25 cellular contexts compared by ENCODE assay signal in genomic region chr9:121754655-121755436, GRCh38.
A peak's percentile ranks its signal among the peaks of the same experiment; 100 is the strongest.
DNase-seq lines count a peak whose midpoint lies in the region; ATAC-seq, FAIRE-seq and TF ChIP-seq lines count a peak whose summit lies in the region.
"Had no signal": no experiment of that assay in that cellular context is flagged by ENCODE, and none has a peak within 500 bp of the region (broad histone marks: within the 10 kb centered on the region; RNA-seq: fewer than 3 reads in every experiment).

No MANE protein-coding gene starts in this region.

- H3K27ac Mint-ChIP-seq in astrocyte (ENCODE audit: unreplicated experiment) (peak overlapping the region; percentile 58), chondrocyte (ENCODE audit: unreplicated experiment) (no peak overlapping the region)
- H3K27ac Mint-ChIP-seq: activated CD4-positive, alpha-beta T cell treated with anti-CD3 and anti-CD28 coated beads, Interleukin-2, amount 10 ng/mL, durations not matched to agents 7 days and 5 days; activated naive CD8-positive, alpha-beta T cell treated with anti-CD3 and anti-CD28 coated beads for 36 hours; activated T-helper 2 cell treated with anti-CD3 and anti-CD28 coated beads, Interferon-gamma antibody, Interleukin-2, Interleukin-4, amounts not matched to agents 10 μg/mL and 5 μg/mL and 100 μg/mL, durations not matched to agents 14 hours and 24 hours and 36 hours; HFFc6; IgD-negative memory B cell; stimulated activated naive CD8-positive, alpha-beta T cell treated with anti-CD3 and anti-CD28 coated beads, Interleukin-15, Interleukin-2, amounts not matched to agents 100 ng/mL and 50 ng/mL, for 24 hours; T-helper 17 cell had no signal

- no peak overlapping the region for H3K4me3 Mint-ChIP-seq in astrocyte (ENCODE audit: unreplicated experiment)
- no peak overlapping the region for H3K4me3 Mint-ChIP-seq in chondrocyte (ENCODE audit: unreplicated experiment)
- H3K4me3 Mint-ChIP-seq: activated CD4-positive, alpha-beta T cell treated with anti-CD3 and anti-CD28 coated beads, Interleukin-2, amount 10 ng/mL, durations not matched to agents 7 days and 5 days; activated naive CD8-positive, alpha-beta T cell treated with anti-CD3 and anti-CD28 coated beads for 36 hours; HFFc6; IgD-negative memory B cell; stimulated activated naive CD8-positive, alpha-beta T cell treated with anti-CD3 and anti-CD28 coated beads, Interleukin-15, Interleukin-2, amounts not matched to agents 100 ng/mL and 50 ng/mL, for 24 hours; T-helper 17 cell had no signal

- no peak for TF ChIP-seq POLR2A in gastroesophageal sphincter (IDR thresholded peaks at IDR 0.05)

- H3K9me2 ChIP-seq in OCI-LY7 (ENCODE audit: insufficient read depth, low read length) = no peaks in the 10 kb centered on the region

- peaks cover 0 to 21% of the 10 kb centered on the region in 2 experiments; a peak in 1 of 3 replicates for H3K36me3 ChIP-seq in HEK293 (ENCODE audit: control insufficient read depth in 2 of 2, insufficient read depth in 1 of 2, low read length in 2 of 2)
- H3K36me3 ChIP-seq in astrocyte (ENCODE audit: insufficient read depth, low read length) = peaks cover 2% of the 10 kb centered on the region
- peaks cover 0 to 34% of the 10 kb centered on the region in 2 donors for H3K36me3 ChIP-seq in gastroesophageal sphincter
- H3K36me3 ChIP-seq in OCI-LY7 (ENCODE audit: insufficient read depth, low read length) = no peaks in the 10 kb centered on the region
- H3K36me3 ChIP-seq: colonic mucosa had no signal

- peaks cover 10% of the 10 kb centered on the region for H3K4me1 Mint-ChIP-seq in astrocyte (ENCODE audit: low read depth, unreplicated experiment)
- peaks cover 22% of the 10 kb centered on the region for H3K4me1 Mint-ChIP-seq in chondrocyte (ENCODE audit: low read depth)
- H3K4me1 Mint-ChIP-seq: activated CD4-positive, alpha-beta T cell treated with anti-CD3 and anti-CD28 coated beads, Interleukin-2, amount 10 ng/mL, durations not matched to agents 7 days and 5 days; activated naive CD8-positive, alpha-beta T cell treated with anti-CD3 and anti-CD28 coated beads for 36 hours; IgD-negative memory B cell; T-helper 17 cell had no signal

- TF ChIP-seq CTCF in HEK293 (tag by site-specific recombination; IDR thresholded peaks at IDR 0.05) (no peak), astrocyte (IDR thresholded peaks at IDR 0.05; ENCODE audit: insufficient read depth, low read depth, low read length) (no peak), gastroesophageal sphincter (IDR thresholded peaks at IDR 0.05) (no peak), chondrocyte (IDR thresholded peaks at IDR 0.05) (no peak), OCI-LY7 (conservative IDR thresholded peaks at IDR 0.05; ENCODE audit: low read length) (no peak)

- intact Hi-C loops in OCI-LY7 (cut with micrococcal nuclease; ENCODE audit: unreplicated experiment) = no loop called here

- ATAC-seq in gastroesophageal sphincter = no peak
- ATAC-seq: Panc1, T-helper 17 cell had no signal

- no peak overlapping the region for H2AFZ ChIP-seq in astrocyte (ENCODE audit: low read depth, low read length)
- H2AFZ ChIP-seq in OCI-LY7 (ENCODE audit: low read length) = no peak overlapping the region
- H2AFZ ChIP-seq: hepatocyte had no signal

- CTCF ChIA-PET in HEK293 (lab: Yijun Ruan, JAX) = interaction anchor here (1.1 kb wide), 1 partner anchor 11 kb away, joined by 3 read pairs; no protein-coding TSS in a partner anchor
- CTCF ChIA-PET in OCI-LY7 (lab: Charles Lee; ENCODE audit: unreplicated experiment) = no interaction called here

- TF ChIP-seq EP300 in gastroesophageal sphincter (IDR thresholded peaks at IDR 0.05) = no peak

- peaks cover 92% of the 10 kb centered on the region for H4K20me1 ChIP-seq in astrocyte (ENCODE audit: insufficient read depth, low read length)
- no peaks in the 10 kb centered on the region for H4K20me1 ChIP-seq in OCI-LY7 (ENCODE audit: insufficient read depth, low read length)

- H3K36me3 Mint-ChIP-seq in astrocyte (ENCODE audit: low read depth, unreplicated experiment) (peaks cover 12% of the 10 kb centered on the region), chondrocyte (ENCODE audit: low read depth) (peaks cover 15% of the 10 kb centered on the region)
- H3K36me3 Mint-ChIP-seq: activated naive CD8-positive, alpha-beta T cell treated with anti-CD3 and anti-CD28 coated beads for 36 hours; IgD-negative memory B cell had no signal

- H3K27me3 ChIP-seq in astrocyte (ENCODE audit: insufficient read depth, low read length) (no peaks in the 10 kb centered on the region), gastroesophageal sphincter (no peaks in the 10 kb centered on the region)
- H3K27me3 ChIP-seq: colonic mucosa, hepatocyte had no signal

- H3K9me3 ChIP-seq in HEK293 (ENCODE audit: control insufficient read depth, insufficient read depth, low read depth, low read length) (no peaks in the 10 kb centered on the region), astrocyte (ENCODE audit: insufficient read depth, low read depth, low read length) (no peaks in the 10 kb centered on the region), gastroesophageal sphincter (no peaks in the 10 kb centered on the region), OCI-LY7 (ENCODE audit: low read length) (no peaks in the 10 kb centered on the region)
- H3K9me3 ChIP-seq: colonic mucosa had no signal

- H3K4me1 ChIP-seq in HEK293 (ENCODE audit: control insufficient read depth, insufficient read depth, low read length) = no peaks in the 10 kb centered on the region
- peaks cover 3% of the 10 kb centered on the region for H3K4me1 ChIP-seq in astrocyte (ENCODE audit: insufficient read depth, low read length)
- peaks cover 2 to 78% (median 68%) of the 10 kb centered on the region in 3 donors for H3K4me1 ChIP-seq in gastroesophageal sphincter
- no peaks in the 10 kb centered on the region for H3K4me1 ChIP-seq in OCI-LY7 (ENCODE audit: insufficient read depth, low read length, poor library complexity, severe bottlenecking)
- H3K4me1 ChIP-seq: colonic mucosa had no signal

- H3K79me2 ChIP-seq in astrocyte (ENCODE audit: insufficient read depth, low read length) (peaks cover 63% of the 10 kb centered on the region), OCI-LY7 (ENCODE audit: insufficient read depth, low read depth, low read length) (no peaks in the 10 kb centered on the region)

- WGBS in gastroesophageal sphincter (ENCODE audit: low coverage in 1 of 2), 2 donors = 79 to 100% methylated on average over 2 to 3 of the region's 15 CpGs

- POLR2A ChIA-PET in HEK293 (lab: Yijun Ruan, JAX) = no interaction called here
- POLR2A ChIA-PET in OCI-LY7 (lab: Charles Lee) = interaction anchor here (0.8 kb wide), 1 partner anchor 22 kb away, joined by 3 read pairs; no protein-coding TSS in a partner anchor

- no peak for DNase-seq in astrocyte (ENCODE audit: low read depth)
- DNase-seq in chondrocyte (ENCODE audit: low spot score) = no peak
- DNase-seq in OCI-LY7 (ENCODE audit: low spot score) = no peak
- no peak for DNase-seq in medulla oblongata (ENCODE audit: extremely low spot score)
- no peak for DNase-seq in NCI-H510A treated with DMSO at 0.1 percent for 48 hours (lab: John Stamatoyannopoulos, UW)
- DNase-seq: ACHN; activated CD4-positive, alpha-beta T cell treated with anti-CD3 and anti-CD28 coated beads, Interleukin-2, amount 10 ng/mL, durations not matched to agents 7 days and 5 days; activated naive CD8-positive, alpha-beta T cell treated with anti-CD3 and anti-CD28 coated beads for 36 hours; Calu3; colonic mucosa; HFFc6; NCI-H1417 treated with DMSO at 0.1 percent for 48 hours; NCI-H510A; stimulated activated CD4-positive, alpha-beta T cell treated with anti-CD3 and anti-CD28 coated beads, Interleukin-12 subunit alpha, Interleukin-12 subunit beta, amount 100 ng/mL, for 4 hours; T-helper 17 cell had no signal

- H3K4me2 ChIP-seq in astrocyte (ENCODE audit: low read length) = no peak overlapping the region
- no peak overlapping the region for H3K4me2 ChIP-seq in OCI-LY7 (ENCODE audit: low read length)
- H3K4me2 ChIP-seq: hepatocyte had no signal

- no peaks in the 10 kb centered on the region for H3K9me3 Mint-ChIP-seq in astrocyte (ENCODE audit: unreplicated experiment)
- no peaks in the 10 kb centered on the region for H3K9me3 Mint-ChIP-seq in chondrocyte (ENCODE audit: low read depth)
- H3K9me3 Mint-ChIP-seq: activated CD4-positive, alpha-beta T cell treated with anti-CD3 and anti-CD28 coated beads, Interleukin-2, amount 10 ng/mL, durations not matched to agents 7 days and 5 days; activated naive CD8-positive, alpha-beta T cell treated with anti-CD3 and anti-CD28 coated beads for 36 hours; activated T-helper 2 cell treated with anti-CD3 and anti-CD28 coated beads, Interferon-gamma antibody, Interleukin-2, Interleukin-4, amounts not matched to agents 10 μg/mL and 5 μg/mL and 100 μg/mL, durations not matched to agents 14 hours and 24 hours and 36 hours; HFFc6; IgD-negative memory B cell; stimulated activated naive CD8-positive, alpha-beta T cell treated with anti-CD3 and anti-CD28 coated beads, Interleukin-15, Interleukin-2, amounts not matched to agents 100 ng/mL and 50 ng/mL, for 24 hours had no signal

- H3K27me3 Mint-ChIP-seq in astrocyte (ENCODE audit: low read depth, unreplicated experiment) (no peaks in the 10 kb centered on the region), chondrocyte (ENCODE audit: low read depth) (no peaks in the 10 kb centered on the region)
- H3K27me3 Mint-ChIP-seq: activated CD4-positive, alpha-beta T cell treated with anti-CD3 and anti-CD28 coated beads, Interleukin-2, amount 10 ng/mL, durations not matched to agents 7 days and 5 days; activated naive CD8-positive, alpha-beta T cell treated with anti-CD3 and anti-CD28 coated beads for 36 hours; IgD-negative memory B cell; stimulated activated naive CD8-positive, alpha-beta T cell treated with anti-CD3 and anti-CD28 coated beads, Interleukin-15, Interleukin-2, amounts not matched to agents 100 ng/mL and 50 ng/mL, for 24 hours had no signal

- no peak overlapping the region for H3K27ac ChIP-seq in HEK293 (ENCODE audit: extremely low read depth, low read depth, low read length)
- no peak overlapping the region for H3K27ac ChIP-seq in astrocyte (ENCODE audit: low read depth, low read length)
- peak overlapping the region in 3 of 4 donors; percentile 21 to 92 (median 32) for H3K27ac ChIP-seq in gastroesophageal sphincter
- H3K27ac ChIP-seq in skin epidermis = peak overlapping the region in 11 of 21 experiments; percentile 14 to 72 (median 47)
- H3K27ac ChIP-seq in OCI-LY7 (ENCODE audit: low read depth, low read length, poor library complexity, severe bottlenecking) = no peak overlapping the region
- H3K27ac ChIP-seq: C4-2B, colonic mucosa, hepatocyte had no signal

- FAIRE-seq in astrocyte (lab: Jason Lieb, UNC) = no peak

- H3K4me3 ChIP-seq in HEK293 (ENCODE audit: low read depth, low read length) = no peak overlapping the region
- H3K4me3 ChIP-seq in astrocyte (ENCODE audit: insufficient read depth, low read depth, low read length) = no peak overlapping the region
- no peak overlapping the region for H3K4me3 ChIP-seq in gastroesophageal sphincter
- H3K4me3 ChIP-seq in skin epidermis = no peak overlapping the region
- H3K4me3 ChIP-seq in OCI-LY7 (ENCODE audit: low read depth, low read length, poor library complexity, severe bottlenecking) = no peak overlapping the region
- H3K4me3 ChIP-seq: colonic mucosa, hepatocyte, lung had no signal

- no TSS peak for BruUV-seq in OCI-LY7 (replicated peaks; lab: Mats Ljungman, UMichigan)

- no peak overlapping the region for H3K9ac ChIP-seq in astrocyte (ENCODE audit: low read length)

TF ChIP-seq in HEK293, 187 proteins besides CTCF, POLR2A, EP300 and RAD21 (continues in another document):
- no peak for TF ChIP-seq ZNF544 (tag by site-specific recombination; IDR thresholded peaks at IDR 0.05)

Comparison
In these comparisons a context has a peak if more than half of its experiments do, and no peak if none do; other contexts are left out.
1. H3K27ac ChIP-seq: peak in gastroesophageal sphincter (3 of 4) and skin epidermis (11 of 21); none in HEK293 (single experiment), astrocyte (single experiment) and OCI-LY7 (single experiment).